ENCODE assay signal across 9 cellular contexts in genomic region chr9:6646028-6646636, GRCh38. TPM values are rescaled to one million over a fixed set of nuclear protein-coding genes. Genes with fewer than 3 reads are reported as not detected.
A peak's percentile ranks its signal among the peaks of the same experiment; 100 is the strongest.
DNase-seq lines count a peak whose midpoint lies in the region; ATAC-seq and TF ChIP-seq lines count a peak whose summit lies in the region.
"Had no signal": no experiment of that assay in that cellular context is flagged by ENCODE, and none has a peak within 500 bp of the region (broad histone marks: within the 10 kb centered on the region; RNA-seq: fewer than 3 reads in every experiment).

No MANE protein-coding gene starts in this region.

- H3K27me3 ChIP-seq in lung (ENCODE audit: control insufficient read depth, insufficient read depth) = peaks cover 15% of the 10 kb centered on the region
- H3K27me3 ChIP-seq in thymus (ENCODE audit: control insufficient read depth, insufficient read depth) = peaks cover 41% of the 10 kb centered on the region

- H3K4me1 Mint-ChIP-seq in activated naive CD8-positive, alpha-beta T cell (ENCODE audit: low read depth) = peaks cover 22% of the 10 kb centered on the region

- TF ChIP-seq CTCF in lung (IDR thresholded peaks at IDR 0.05; ENCODE audit: control extremely low read depth, extremely low read depth) = no peak

- no peaks in the 10 kb centered on the region for H3K36me3 Mint-ChIP-seq in activated naive CD8-positive, alpha-beta T cell

- H3K36me3 ChIP-seq in lung (ENCODE audit: control insufficient read depth in 2 of 2, insufficient read depth in 2 of 2, low read length in 2 of 2) (no peaks in the 10 kb centered on the region), thymus (ENCODE audit: control insufficient read depth, insufficient read depth) (no peaks in the 10 kb centered on the region)
- H3K36me3 ChIP-seq: neutrophil had no signal

- peak overlapping the region; percentile 87 for H3K4me3 Mint-ChIP-seq in activated naive CD8-positive, alpha-beta T cell

- H3K9me3 Mint-ChIP-seq in activated naive CD8-positive, alpha-beta T cell (ENCODE audit: low read depth) = no peaks in the 10 kb centered on the region

- H3K9me3 ChIP-seq in lung (ENCODE audit: control insufficient read depth in 2 of 2, insufficient read depth in 1 of 2, low read length in 1 of 2) = peaks cover 0 to 4% of the 10 kb centered on the region in 2 donors
- no peaks in the 10 kb centered on the region for H3K9me3 ChIP-seq in thymus (ENCODE audit: control insufficient read depth)
- H3K9me3 ChIP-seq: neutrophil had no signal

- ATAC-seq in HG03378 (IDR thresholded peaks at IDR 0.05; ENCODE audit: unreplicated experiment) = peak; percentile 37
- ATAC-seq in lung (ENCODE audit: insufficient read depth, low FRiP score) = no peak

- H3K27ac ChIP-seq in lung (ENCODE audit: low read depth in 1 of 2, low read length in 1 of 2) (no peak overlapping the region), thymus (ENCODE audit: low read depth) (no peak overlapping the region)
- H3K27ac ChIP-seq: neutrophil had no signal

- H3K27ac Mint-ChIP-seq in activated naive CD8-positive, alpha-beta T cell = no peak overlapping the region

- H3K4me3 ChIP-seq in lung (peak overlapping the region; percentile 24), thymus (ENCODE audit: low read length) (peak overlapping the region; percentile 20)

- H3K27me3 Mint-ChIP-seq in activated naive CD8-positive, alpha-beta T cell = peaks cover 36% of the 10 kb centered on the region

- WGBS in lung, 2 donors = 21 to 22% methylated on average over 18 of the region's 18 CpGs
- 24% methylated on average over 18 of the region's 18 CpGs for WGBS in thymus

- H3K4me1 ChIP-seq in lung (ENCODE audit: control insufficient read depth in 2 of 2, insufficient read depth in 2 of 2, low read length in 2 of 2) = peaks cover 4 to 11% of the 10 kb centered on the region in 2 donors
- no peaks in the 10 kb centered on the region for H3K4me1 ChIP-seq in thymus (ENCODE audit: control insufficient read depth, insufficient read depth, low read length)

- DNase-seq in DMS53 (lab: John Stamatoyannopoulos, UW) = peak; percentile 54
- DNase-seq in lung (ENCODE audit: low spot score) = no peak
- no peak for DNase-seq in COR-L47 (lab: John Stamatoyannopoulos, UW)
- DNase-seq in NCI-H1436 treated with DMSO at 0.1 percent for 48 hours (lab: John Stamatoyannopoulos, UW) = no peak
- no peak for DNase-seq in NCI-H2081 treated with DMSO at 0.1 percent for 48 hours (lab: John Stamatoyannopoulos, UW)

RNA-seq across cellular contexts. Expression of gene GLDC, which starts 0.6 kb away (rescaled TPM):
- 1 to 10 TPM; 1.1 to 1.5 TPM for total RNA-seq in lung
- under 1 TPM; 0.10 to 0.42 TPM for polyA plus RNA-seq in lung
- polyA plus RNA-seq in thymus = 2.2 TPM
